2 cellular contexts compared by ENCODE assay signal in genomic region chr11:105072121-105072520, GRCh38. TPM values are rescaled to one million over a fixed set of nuclear protein-coding genes. Genes with fewer than 3 reads are reported as not detected.
"Had no signal": no experiment of that assay in that cellular context is flagged by ENCODE, and none has a peak within 500 bp of the region (broad histone marks: within the 10 kb centered on the region; RNA-seq: fewer than 3 reads in every experiment).

No MANE protein-coding gene starts in this region.

RNA-seq across cellular contexts. Expression of gene CARD16, which starts 27.0 kb away (rescaled TPM):
- total RNA-seq: G401 had no signal

RNA-seq across cellular contexts. Expression of gene CASP1, which starts 37.2 kb away (rescaled TPM):
- total RNA-seq: G401 had no signal

RNA-seq across cellular contexts. Expression of gene CASP5, which starts 49.2 kb away (rescaled TPM):
- total RNA-seq: G401, GM12878 had no signal
- polyA plus RNA-seq: GM12878 had no signal
